In genomic region chr2:199596549-199596948, GRCh38 we compare ENCODE assay signal across 8 cellular contexts.
DNase-seq lines count a peak whose midpoint lies in the region; ATAC-seq and TF ChIP-seq lines count a peak whose summit lies in the region.

No MANE protein-coding gene starts in this region.

- ATAC-seq in GM18858 (IDR thresholded peaks at IDR 0.05; ENCODE audit: unreplicated experiment): no peak
- no peak for ATAC-seq in GM21619 (IDR thresholded peaks at IDR 0.05; ENCODE audit: unreplicated experiment)
- no peak for ATAC-seq in HG02981 (IDR thresholded peaks at IDR 0.05; ENCODE audit: unreplicated experiment)

- H3K4me1 Mint-ChIP-seq in endodermal cell: no peaks in the 10 kb centered on the region

- H3K4me3 Mint-ChIP-seq in endodermal cell: no peak overlapping the region

- peak; percentile 42 for DNase-seq in A172 (ENCODE audit: low spot score)
- no peak for DNase-seq in GM10266 (ENCODE audit: extremely low spot score)
- DNase-seq in NCI-H345 (lab: John Stamatoyannopoulos, UW): peak; percentile 6
- DNase-seq in endodermal cell: no peak
- no peak for DNase-seq in NCI-H1930 (lab: John Stamatoyannopoulos, UW)

- no peak overlapping the region for H3K4me3 ChIP-seq in endodermal cell (ENCODE audit: low read length)

- H3K27me3 Mint-ChIP-seq in endodermal cell (ENCODE audit: insufficient read depth): peaks cover 13% of the 10 kb centered on the region

- H3K9ac ChIP-seq in endodermal cell (ENCODE audit: extremely low read depth, low read length, poor library complexity, severe bottlenecking): no peak overlapping the region

- H3K36me3 Mint-ChIP-seq in endodermal cell (ENCODE audit: low read depth): no peaks in the 10 kb centered on the region

- H3K27ac Mint-ChIP-seq in endodermal cell: no peak overlapping the region

- H3K9me3 ChIP-seq in endodermal cell (ENCODE audit: control insufficient read depth, low read length): no peaks in the 10 kb centered on the region

- peak; percentile 44 for TF ChIP-seq CTCF in GM10266 (IDR thresholded peaks at IDR 0.05; ENCODE audit: control insufficient read depth, insufficient read depth, low read depth, missing control alignments)
- peak; percentile 82 for TF ChIP-seq CTCF in endodermal cell (conservative IDR thresholded peaks at IDR 0.05)

- H3K27ac ChIP-seq in endodermal cell (ENCODE audit: low read depth, low read length): no peak overlapping the region

- H3K9me3 Mint-ChIP-seq in endodermal cell: no peaks in the 10 kb centered on the region

- 83% methylated on average over 1 of the region's 1 CpG; no CpG with 5 or more reads in 1 of the 2 experiments for WGBS in endodermal cell (ENCODE audit: insufficient coverage in 1 of 2, insufficient read length in 1 of 2), 2 experiments

- no peaks in the 10 kb centered on the region for H3K36me3 ChIP-seq in endodermal cell (ENCODE audit: control insufficient read depth, insufficient read depth, low read length)

- no peaks in the 10 kb centered on the region for H3K27me3 ChIP-seq in endodermal cell (ENCODE audit: control insufficient read depth, insufficient read depth, low read length, poor library complexity, severe bottlenecking)

- no peaks in the 10 kb centered on the region for H3K4me1 ChIP-seq in endodermal cell (ENCODE audit: control insufficient read depth, insufficient read depth, low read length)

Comparison
In these comparisons a context has a peak if more than half of its experiments do, and no peak if none do; other contexts are left out.
1. DNase-seq: peak in A172 (single experiment) and NCI-H345 (single experiment); none in GM10266 (single experiment), endodermal cell (single experiment) and NCI-H1930 (0 of 2).